15 cellular contexts compared by ENCODE assay signal in the genomic region with DNA sequence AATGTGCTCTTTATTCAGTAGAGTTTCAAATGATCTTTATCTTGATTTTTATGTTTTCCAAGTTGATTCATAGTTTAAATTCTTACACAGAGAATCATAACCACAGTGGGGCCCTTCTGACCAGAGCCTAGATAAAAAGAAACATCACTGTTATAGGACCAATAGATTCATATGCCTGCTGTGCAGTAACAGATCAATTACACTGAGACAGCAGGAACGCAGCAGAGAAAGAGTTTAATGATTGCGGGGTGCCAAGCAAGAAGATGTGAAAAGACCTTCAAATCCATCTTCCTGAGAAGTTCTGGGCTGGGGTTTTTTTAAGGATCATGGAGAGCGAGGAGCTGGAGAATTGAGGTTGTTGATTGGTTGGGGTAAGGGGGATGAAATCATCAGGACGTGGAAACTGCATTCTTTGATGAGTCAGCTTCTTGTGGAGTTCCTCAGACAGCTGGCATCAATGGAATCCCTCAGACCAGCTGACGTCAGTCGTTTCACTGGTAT.
DNase-seq lines count a peak whose midpoint lies in the region; ATAC-seq and TF ChIP-seq lines count a peak whose summit lies in the region.
"Had no signal": no experiment of that assay in that cellular context is flagged by ENCODE, and none has a peak within 500 bp of the region (broad histone marks: within the 10 kb centered on the region; RNA-seq: fewer than 3 reads in every experiment).

No MANE protein-coding gene starts in this region.

- intact Hi-C loops in activated T-helper 1 cell treated with anti-CD3 and anti-CD28 coated beads, Interleukin-12 subunit alpha, Interleukin-12 subunit beta, Interleukin-2, Interleukin-4 antibody, amounts not matched to agents 30 ng/mL and 10 ng/mL and 1 ng/mL, durations not matched to agents 14 hours and 24 hours and 36 hours (cut with micrococcal nuclease): no loop called here

- no peak for TF ChIP-seq CTCF in GM23338 (conservative IDR thresholded peaks at IDR 0.05; ENCODE audit: low read depth in 2 of 2)
- no peak for TF ChIP-seq CTCF in SK-N-SH (IDR thresholded peaks at IDR 0.05)
- TF ChIP-seq CTCF in fibroblast of lung (conservative IDR thresholded peaks at IDR 0.05 in 1 of 2, IDR thresholded peaks at IDR 0.05 in 1 of 2; ENCODE audit: low read depth in 1 of 2, low read length in 2 of 2): no peak
- no peak for TF ChIP-seq CTCF in WERI-Rb-1 (IDR thresholded peaks at IDR 0.05; ENCODE audit: low read depth, low read length)
- TF ChIP-seq CTCF in GM13976 (IDR thresholded peaks at IDR 0.05; ENCODE audit: borderline replicate concordance, control extremely low read depth, extremely low read depth, insufficient read depth, missing control alignments): no peak

- 0 out of 2 replicates have a peak, but pooled peaks cover 5% of the 10 kb centered on the region for H3K36me3 ChIP-seq in GM23338 (ENCODE audit: insufficient read depth)
- no peaks in the 10 kb centered on the region for H3K36me3 ChIP-seq in SK-N-SH (replicated peaks in 1 of 2; ENCODE audit: control insufficient read depth in 1 of 2, insufficient read depth in 2 of 2, low read length in 1 of 2)
- no peaks in the 10 kb centered on the region for H3K36me3 ChIP-seq in fibroblast of lung (ENCODE audit: control insufficient read depth, insufficient read depth, low read length)
- no peaks in the 10 kb centered on the region for H3K36me3 ChIP-seq in WERI-Rb-1
- H3K36me3 ChIP-seq: ascending aorta, neural progenitor cell had no signal

- H3K4me3 ChIP-seq in GM23338 (no peak overlapping the region), SK-N-SH (ENCODE audit: low read depth in 2 of 2, low read length in 1 of 2) (0 out of 4 replicates have a peak overlapping the region, but pooled peaks of 1 of the 2 experiments have one; percentile 24), fibroblast of lung (replicated peaks in 1 of 4; ENCODE audit: control extremely low read depth in 1 of 4, insufficient read depth in 1 of 4, low read depth in 3 of 4, low read length in 4 of 4) (peak overlapping the region in 1 of 4 experiments; percentile 13), skeletal muscle cell (ENCODE audit: low read depth, low read length) (no peak overlapping the region), WERI-Rb-1 (ENCODE audit: low read depth, low read length) (no peak overlapping the region)
- H3K4me3 ChIP-seq: ascending aorta, neural progenitor cell had no signal

- TF ChIP-seq EP300 in SK-N-SH (IDR thresholded peaks at IDR 0.05; ENCODE audit: borderline replicate concordance in 1 of 2, low read depth in 1 of 2, low read length in 1 of 2): peak in 1 of 2 experiments; percentile 80; a peak in 2 of 4 replicates

- H3F3A ChIP-seq in GM23338 (replicated peaks; ENCODE audit: low read depth): no peaks in the 10 kb centered on the region
- H3F3A ChIP-seq in SK-N-SH (replicated peaks; ENCODE audit: insufficient read depth): peaks cover 14% of the 10 kb centered on the region

- H3K27ac ChIP-seq in GM23338 (ENCODE audit: low read depth) (no peak overlapping the region), SK-N-SH (ENCODE audit: low read depth in 2 of 2, low read length in 1 of 2) (peak overlapping the region in 1 of 2 experiments; percentile 83; a peak in 3 of 4 replicates), fibroblast of lung (ENCODE audit: insufficient read depth, low read length) (peak overlapping the region; percentile 82), WERI-Rb-1 (no peak overlapping the region)
- H3K27ac ChIP-seq: ascending aorta, neural progenitor cell had no signal

- H3K79me2 ChIP-seq in GM23338 (replicated peaks; ENCODE audit: insufficient read depth) (no peaks in the 10 kb centered on the region), SK-N-SH (ENCODE audit: insufficient read depth) (no peaks in the 10 kb centered on the region), fibroblast of lung (ENCODE audit: control insufficient read depth, insufficient read depth, low read length) (no peaks in the 10 kb centered on the region)

- H3K9ac ChIP-seq in SK-N-SH (peak overlapping the region; percentile 58), fibroblast of lung (ENCODE audit: insufficient read depth, low read length) (no peak overlapping the region)
- H3K9ac ChIP-seq: neural progenitor cell had no signal

- no peak overlapping the region for H3K4me2 ChIP-seq in GM23338
- no peak overlapping the region; the same call in 1 of the 2 replicates for H3K4me2 ChIP-seq in SK-N-SH
- H3K4me2 ChIP-seq in fibroblast of lung (ENCODE audit: extremely low read depth, insufficient read depth, low read length): peak overlapping the region; percentile 48
- H3K4me2 ChIP-seq: neural progenitor cell had no signal

- POLR2A ChIA-PET in SK-N-SH (lab: Yijun Ruan, JAX): no interaction called here

- no peaks in the 10 kb centered on the region for H4K20me1 ChIP-seq in GM23338 (replicated peaks; ENCODE audit: insufficient read depth)
- H4K20me1 ChIP-seq in SK-N-SH (ENCODE audit: insufficient read depth): no peaks in the 10 kb centered on the region
- H4K20me1 ChIP-seq in fibroblast of lung (ENCODE audit: control insufficient read depth, extremely low read depth, insufficient read depth, low read length): no peaks in the 10 kb centered on the region

- no peaks in the 10 kb centered on the region for H3K4me1 Mint-ChIP-seq in GM23338
- no peaks in the 10 kb centered on the region for H3K4me1 Mint-ChIP-seq in activated T-helper 1 cell treated with anti-CD3 and anti-CD28 coated beads, Interleukin-12 subunit alpha, Interleukin-12 subunit beta, Interleukin-2, Interleukin-4 antibody, amounts not matched to agents 30 ng/mL and 10 ng/mL and 1 ng/mL, durations not matched to agents 14 hours and 24 hours and 36 hours (ENCODE audit: low read depth)
- H3K4me1 Mint-ChIP-seq: neural progenitor cell; stimulated activated effector memory CD8-positive, alpha-beta T cell treated with anti-CD3 and anti-CD28 coated beads, Interleukin-12 subunit alpha, Interleukin-12 subunit beta, amount 100 ng/mL, for 72 hours had no signal

- no peak for TF ChIP-seq RAD21 in SK-N-SH (IDR thresholded peaks at IDR 0.05; ENCODE audit: low read length)

- H3K4me1 ChIP-seq in GM23338 (ENCODE audit: insufficient read depth): no peaks in the 10 kb centered on the region
- H3K4me1 ChIP-seq in SK-N-SH (ENCODE audit: control insufficient read depth in 1 of 2, insufficient read depth in 2 of 2, low read depth in 1 of 2, low read length in 1 of 2): no peaks in the 10 kb centered on the region
- peaks cover 6% of the 10 kb centered on the region for H3K4me1 ChIP-seq in fibroblast of lung (ENCODE audit: control insufficient read depth, extremely low read depth, insufficient read depth, low read length)
- H3K4me1 ChIP-seq: ascending aorta, neural progenitor cell had no signal

- peaks cover 6% of the 10 kb centered on the region; the same call in 1 of the 2 replicates for H3K9me3 ChIP-seq in SK-N-SH
- H3K9me3 ChIP-seq in fibroblast of lung (ENCODE audit: control insufficient read depth, insufficient read depth, low read depth, low read length): peaks cover 2% of the 10 kb centered on the region
- peaks cover 4% of the 10 kb centered on the region for H3K9me3 ChIP-seq in WERI-Rb-1 (ENCODE audit: severe bottlenecking)

- 0 out of 2 replicates have a peak overlapping the region, but pooled peaks have one; percentile 5 for H3K27ac Mint-ChIP-seq in GM23338
- no peak overlapping the region for H3K27ac Mint-ChIP-seq in activated T-helper 1 cell treated with anti-CD3 and anti-CD28 coated beads, Interleukin-12 subunit alpha, Interleukin-12 subunit beta, Interleukin-2, Interleukin-4 antibody, amounts not matched to agents 30 ng/mL and 10 ng/mL and 1 ng/mL, durations not matched to agents 14 hours and 24 hours and 36 hours
- H3K27ac Mint-ChIP-seq: neural progenitor cell; stimulated activated effector memory CD8-positive, alpha-beta T cell treated with anti-CD3 and anti-CD28 coated beads, Interleukin-12 subunit alpha, Interleukin-12 subunit beta, amount 100 ng/mL, for 72 hours had no signal

- CTCF ChIA-PET in SK-N-SH (lab: Yijun Ruan, JAX): interaction anchor here (1.0 kb wide), 1 partner anchor 84 kb away, joined by 3 read pairs; no protein-coding TSS in a partner anchor

- DNase-seq in GM23338 (ENCODE audit: low spot score): no peak
- no peak for DNase-seq in SK-N-SH
- DNase-seq in fibroblast of lung (ENCODE audit: low read depth in 2 of 2): peak; percentile 98 to 99
- peak; percentile 95 for DNase-seq in skeletal muscle cell (ENCODE audit: low read depth)
- no peak for DNase-seq in activated T-helper 1 cell treated with anti-CD3 and anti-CD28 coated beads, Interleukin-12 subunit alpha, Interleukin-12 subunit beta, Interleukin-2, Interleukin-4 antibody, amounts not matched to agents 30 ng/mL and 10 ng/mL and 1 ng/mL, durations not matched to agents 14 hours and 24 hours and 36 hours (ENCODE audit: low spot score)
- DNase-seq in WERI-Rb-1: no peak
- no peak for DNase-seq in NCI-H2029 treated with DMSO at 0.1 percent for 48 hours (lab: John Stamatoyannopoulos, UW)
- no peak for DNase-seq in GM13976 (ENCODE audit: low spot score)
- DNase-seq: DMS153, NCI-H187 had no signal

- H3K27me3 ChIP-seq in GM23338 (ENCODE audit: insufficient read depth) (no peaks in the 10 kb centered on the region), SK-N-SH (ENCODE audit: insufficient read depth) (no peaks in the 10 kb centered on the region), fibroblast of lung (ENCODE audit: control insufficient read depth, insufficient read depth, low read length) (no peaks in the 10 kb centered on the region), WERI-Rb-1 (ENCODE audit: insufficient read depth, low read depth, severe bottlenecking) (no peaks in the 10 kb centered on the region)
- H3K27me3 ChIP-seq: ascending aorta, neural progenitor cell had no signal

- no peak overlapping the region for H3K4me3 Mint-ChIP-seq in GM23338
- no peak overlapping the region for H3K4me3 Mint-ChIP-seq in activated T-helper 1 cell treated with anti-CD3 and anti-CD28 coated beads, Interleukin-12 subunit alpha, Interleukin-12 subunit beta, Interleukin-2, Interleukin-4 antibody, amounts not matched to agents 30 ng/mL and 10 ng/mL and 1 ng/mL, durations not matched to agents 14 hours and 24 hours and 36 hours
- H3K4me3 Mint-ChIP-seq: neural progenitor cell; stimulated activated effector memory CD8-positive, alpha-beta T cell treated with anti-CD3 and anti-CD28 coated beads, Interleukin-12 subunit alpha, Interleukin-12 subunit beta, amount 100 ng/mL, for 72 hours had no signal

- ATAC-seq in GM23338: no peak
- ATAC-seq: esophagus mucosa; left lobe of liver; stimulated activated effector memory CD8-positive, alpha-beta T cell treated with anti-CD3 and anti-CD28 coated beads, Interleukin-12 subunit alpha, Interleukin-12 subunit beta, amount 100 ng/mL, for 72 hours had no signal

- H3K9me3 Mint-ChIP-seq in GM23338: peaks cover 35% of the 10 kb centered on the region
- H3K9me3 Mint-ChIP-seq in activated T-helper 1 cell treated with anti-CD3 and anti-CD28 coated beads, Interleukin-12 subunit alpha, Interleukin-12 subunit beta, Interleukin-2, Interleukin-4 antibody, amounts not matched to agents 30 ng/mL and 10 ng/mL and 1 ng/mL, durations not matched to agents 14 hours and 24 hours and 36 hours: peaks cover 7% of the 10 kb centered on the region
- H3K9me3 Mint-ChIP-seq: stimulated activated effector memory CD8-positive, alpha-beta T cell treated with anti-CD3 and anti-CD28 coated beads, Interleukin-12 subunit alpha, Interleukin-12 subunit beta, amount 100 ng/mL, for 72 hours had no signal

- H3K36me3 Mint-ChIP-seq in GM23338 (ENCODE audit: low read depth): peaks cover 14% of the 10 kb centered on the region; the same call in 2 of the 3 replicates
- H3K36me3 Mint-ChIP-seq in activated T-helper 1 cell treated with anti-CD3 and anti-CD28 coated beads, Interleukin-12 subunit alpha, Interleukin-12 subunit beta, Interleukin-2, Interleukin-4 antibody, amounts not matched to agents 30 ng/mL and 10 ng/mL and 1 ng/mL, durations not matched to agents 14 hours and 24 hours and 36 hours (ENCODE audit: low read depth): no peaks in the 10 kb centered on the region
- H3K36me3 Mint-ChIP-seq: stimulated activated effector memory CD8-positive, alpha-beta T cell treated with anti-CD3 and anti-CD28 coated beads, Interleukin-12 subunit alpha, Interleukin-12 subunit beta, amount 100 ng/mL, for 72 hours had no signal

- WGBS in SK-N-SH (ENCODE audit: low lambda C conversion rate): 20% methylated on average over 6 of the region's 6 CpGs

- H3K9me2 ChIP-seq in GM23338 (ENCODE audit: insufficient read depth) (0 out of 2 replicates have a peak, but pooled peaks cover 4% of the 10 kb centered on the region), SK-N-SH (no peaks in the 10 kb centered on the region)

- H2AFZ ChIP-seq in GM23338 (no peak overlapping the region), SK-N-SH (ENCODE audit: low read depth) (peak overlapping the region; percentile 76; the same call in 1 of the 2 replicates), fibroblast of lung (ENCODE audit: low read length) (peak overlapping the region; percentile 65)
- H2AFZ ChIP-seq: neural progenitor cell had no signal

- H3K27me3 Mint-ChIP-seq in GM23338 (ENCODE audit: insufficient read depth, low read depth, poor library complexity): no peaks in the 10 kb centered on the region
- H3K27me3 Mint-ChIP-seq in activated T-helper 1 cell treated with anti-CD3 and anti-CD28 coated beads, Interleukin-12 subunit alpha, Interleukin-12 subunit beta, Interleukin-2, Interleukin-4 antibody, amounts not matched to agents 30 ng/mL and 10 ng/mL and 1 ng/mL, durations not matched to agents 14 hours and 24 hours and 36 hours (ENCODE audit: insufficient read depth): peaks cover 2% of the 10 kb centered on the region

- in situ Hi-C loops in GM13976 (cut with MboI; ENCODE audit: low sequenced_read_pairs, unreplicated experiment): no loop called here

Comparison
In these comparisons a context has a peak if more than half of its experiments do, and no peak if none do; other contexts are left out.
1. DNase-seq: peak in fibroblast of lung (2 of 2) and skeletal muscle cell (single experiment); none in GM23338 (single experiment), SK-N-SH (single experiment), activated T-helper 1 cell treated with anti-CD3 and anti-CD28 coated beads, Interleukin-12 subunit alpha, Interleukin-12 subunit beta, Interleukin-2, Interleukin-4 antibody, amounts not matched to agents 30 ng/mL and 10 ng/mL and 1 ng/mL, durations not matched to agents 14 hours and 24 hours and 36 hours (single experiment), WERI-Rb-1 (single experiment), NCI-H2029 treated with DMSO at 0.1 percent for 48 hours (single experiment) and GM13976 (single experiment).